1 cellular context compared by ENCODE assay signal in genomic region chr1:207820568-207821463, GRCh38.
TF ChIP-seq lines count a peak whose summit lies in the region.

No MANE protein-coding gene starts in this region.

TF ChIP-seq in SK-N-SH, 30 proteins besides CTCF, POLR2A, EP300 and RAD21 (continued from another document):
- TF ChIP-seq, protein P1, sequence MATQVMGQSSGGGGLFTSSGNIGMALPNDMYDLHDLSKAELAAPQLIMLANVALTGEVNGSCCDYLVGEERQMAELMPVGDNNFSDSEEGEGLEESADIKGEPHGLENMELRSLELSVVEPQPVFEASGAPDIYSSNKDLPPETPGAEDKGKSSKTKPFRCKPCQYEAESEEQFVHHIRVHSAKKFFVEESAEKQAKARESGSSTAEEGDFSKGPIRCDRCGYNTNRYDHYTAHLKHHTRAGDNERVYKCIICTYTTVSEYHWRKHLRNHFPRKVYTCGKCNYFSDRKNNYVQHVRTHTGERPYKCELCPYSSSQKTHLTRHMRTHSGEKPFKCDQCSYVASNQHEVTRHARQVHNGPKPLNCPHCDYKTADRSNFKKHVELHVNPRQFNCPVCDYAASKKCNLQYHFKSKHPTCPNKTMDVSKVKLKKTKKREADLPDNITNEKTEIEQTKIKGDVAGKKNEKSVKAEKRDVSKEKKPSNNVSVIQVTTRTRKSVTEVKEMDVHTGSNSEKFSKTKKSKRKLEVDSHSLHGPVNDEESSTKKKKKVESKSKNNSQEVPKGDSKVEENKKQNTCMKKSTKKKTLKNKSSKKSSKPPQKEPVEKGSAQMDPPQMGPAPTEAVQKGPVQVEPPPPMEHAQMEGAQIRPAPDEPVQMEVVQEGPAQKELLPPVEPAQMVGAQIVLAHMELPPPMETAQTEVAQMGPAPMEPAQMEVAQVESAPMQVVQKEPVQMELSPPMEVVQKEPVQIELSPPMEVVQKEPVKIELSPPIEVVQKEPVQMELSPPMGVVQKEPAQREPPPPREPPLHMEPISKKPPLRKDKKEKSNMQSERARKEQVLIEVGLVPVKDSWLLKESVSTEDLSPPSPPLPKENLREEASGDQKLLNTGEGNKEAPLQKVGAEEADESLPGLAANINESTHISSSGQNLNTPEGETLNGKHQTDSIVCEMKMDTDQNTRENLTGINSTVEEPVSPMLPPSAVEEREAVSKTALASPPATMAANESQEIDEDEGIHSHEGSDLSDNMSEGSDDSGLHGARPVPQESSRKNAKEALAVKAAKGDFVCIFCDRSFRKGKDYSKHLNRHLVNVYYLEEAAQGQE (IDR thresholded peaks at IDR 0.05; ENCODE audit: low read depth, low read length), result no peak
- TF ChIP-seq TCF12 (IDR thresholded peaks at IDR 0.05) (no peak), FOSL2 (IDR thresholded peaks at IDR 0.05; ENCODE audit: borderline replicate concordance, low read depth) (no peak), USF1 (IDR thresholded peaks at IDR 0.05; ENCODE audit: borderline replicate concordance, low read depth) (no peak), MXI1 (IDR thresholded peaks at IDR 0.05; ENCODE audit: low read depth, low read length) (no peak), NFIC (IDR thresholded peaks at IDR 0.05; ENCODE audit: borderline replicate concordance) (no peak)
TF ChIP-seq in SK-N-SH: peak in this region for 0.
